ENCODE assay signal across 8 cellular contexts in genomic region chr17:35801583-35802224, GRCh38. TPM values are rescaled to one million over a fixed set of nuclear protein-coding genes. Genes with fewer than 3 reads are reported as not detected.
DNase-seq lines count a peak whose midpoint lies in the region; ATAC-seq and TF ChIP-seq lines count a peak whose summit lies in the region.

No MANE protein-coding gene starts in this region.

- peak overlapping the region; percentile 93 for H4K91ac ChIP-seq in mesenchymal stem cell (ENCODE audit: low read length)

- no peak overlapping the region for H2BK5ac ChIP-seq in mesenchymal stem cell (ENCODE audit: low read depth, low read length, poor library complexity, severe bottlenecking)

- H3K79me1 ChIP-seq in mesenchymal stem cell (replicated peaks; ENCODE audit: low read length, poor library complexity, severe bottlenecking), result no peaks in the 10 kb centered on the region

- H3K18ac ChIP-seq in mesenchymal stem cell (ENCODE audit: low read depth in 1 of 2, low read length in 2 of 2), result peak overlapping the region in 1 of 2 experiments; percentile 70

- H2BK12ac ChIP-seq in mesenchymal stem cell (ENCODE audit: low read length in 2 of 2), result peak overlapping the region in 1 of 2 experiments; percentile 94

- 42% methylated on average over 5 of the region's 9 CpGs for WGBS in mesenchymal stem cell

- H3K36me3 ChIP-seq in BE2C, result no peaks in the 10 kb centered on the region
- H3K36me3 ChIP-seq in mesenchymal stem cell (ENCODE audit: control insufficient read depth in 1 of 2, insufficient read depth in 2 of 2, low read depth in 1 of 2, low read length in 2 of 2), result no peaks in the 10 kb centered on the region

- DNase-seq in BE2C (peak; percentile 96), NCI-H1092 (lab: John Stamatoyannopoulos, UW) (peak; percentile 71), mesenchymal stem cell (peak; percentile 71), dedifferentiated amniotic fluid mesenchymal stem cell (ENCODE audit: extremely low spot score) (no peak), 8988T (no peak)

- ATAC-seq in GM19452 (IDR thresholded peaks at IDR 0.05; ENCODE audit: unreplicated experiment), result no peak
- ATAC-seq in GM18517 (IDR thresholded peaks at IDR 0.05; ENCODE audit: unreplicated experiment), result no peak

- H4K8ac ChIP-seq in mesenchymal stem cell (ENCODE audit: low read length), result peak overlapping the region; percentile 5

- H2AK5ac ChIP-seq in mesenchymal stem cell (ENCODE audit: low read length, severe bottlenecking), result no peak overlapping the region

- peak overlapping the region in 1 of 2 experiments; percentile 30 for H3K14ac ChIP-seq in mesenchymal stem cell (ENCODE audit: low read length in 2 of 2)

- H2BK120ac ChIP-seq in mesenchymal stem cell (ENCODE audit: low read depth, low read length), result peak overlapping the region; percentile 19

- H2AFZ ChIP-seq in mesenchymal stem cell (ENCODE audit: low read depth, low read length), result peak overlapping the region; percentile 24

- H3K27me3 ChIP-seq in BE2C (no peaks in the 10 kb centered on the region), mesenchymal stem cell (ENCODE audit: control insufficient read depth in 1 of 2, insufficient read depth in 1 of 2, low read length in 2 of 2) (peaks cover 30 to 50% of the 10 kb centered on the region in 2 experiments)

- TF ChIP-seq CTCF in BE2C (IDR thresholded peaks at IDR 0.05; ENCODE audit: low read depth, low read length), result no peak
- TF ChIP-seq CTCF in brain (conservative IDR thresholded peaks at IDR 0.05), result no peak

- no peak overlapping the region for H3K23ac ChIP-seq in mesenchymal stem cell (ENCODE audit: low read length in 2 of 2)

- H3K27ac Mint-ChIP-seq in brain, result peak overlapping the region; percentile 67 to 84 (median 77)

- peak overlapping the region in 3 of 5 experiments; percentile 25 to 50 (median 38) for H3K4me3 Mint-ChIP-seq in brain

- peaks cover 0 to 11% (median 0%) of the 10 kb centered on the region in 5 experiments for H3K9me3 Mint-ChIP-seq in brain

- no peak overlapping the region for H3K4me3 ChIP-seq in BE2C (ENCODE audit: low read depth, low read length)
- H3K4me3 ChIP-seq in mesenchymal stem cell (ENCODE audit: insufficient read depth in 1 of 2, low read depth in 1 of 2, low read length in 2 of 2), result no peak overlapping the region

- H3K9ac ChIP-seq in mesenchymal stem cell (ENCODE audit: low read length), result no peak overlapping the region

- H3K27me3 Mint-ChIP-seq in brain, result peaks cover 27% of the 10 kb centered on the region

- H3K27ac ChIP-seq in mesenchymal stem cell (ENCODE audit: low read length, poor library complexity, severe bottlenecking), result no peak overlapping the region

- no peak overlapping the region for H3K4me2 ChIP-seq in mesenchymal stem cell (ENCODE audit: low read length, poor library complexity, severe bottlenecking)

- peak overlapping the region; percentile 57 for H2BK15ac ChIP-seq in mesenchymal stem cell (ENCODE audit: low read depth, poor library complexity, severe bottlenecking)

- H3K9me3 ChIP-seq in BE2C (no peaks in the 10 kb centered on the region), mesenchymal stem cell (ENCODE audit: control insufficient read depth, low read length) (no peaks in the 10 kb centered on the region)

- H3K4me1 Mint-ChIP-seq in brain, result peaks cover 26% of the 10 kb centered on the region

- H3K4ac ChIP-seq in mesenchymal stem cell (ENCODE audit: low read depth in 1 of 2, low read length in 2 of 2), result peak overlapping the region; percentile 15 to 60

- H3K4me1 ChIP-seq in BE2C, result peaks cover 22% of the 10 kb centered on the region
- no peaks in the 10 kb centered on the region for H3K4me1 ChIP-seq in mesenchymal stem cell (ENCODE audit: control insufficient read depth, insufficient read depth, low read depth, low read length)

- H3K36me3 Mint-ChIP-seq in brain, result no peaks in the 10 kb centered on the region

RNA-seq across cellular contexts. Expression of gene MMP28, which starts 6.3 kb away (rescaled TPM):
- polyA plus RNA-seq in BE2C (2012; ENCODE audit: insufficient read depth, insufficient read length, low read depth), result 1.8 TPM
- 8.9 TPM for polyA plus RNA-seq in brain (ENCODE audit: insufficient read depth, low read depth, low replicate concordance)
- polyA plus RNA-seq in mesenchymal stem cell (2013, experiment 1 of 2), result 4.8 TPM
- polyA plus RNA-seq in mesenchymal stem cell (2013, experiment 2 of 2), result 4.7 TPM

RNA-seq across cellular contexts. Expression of gene TAF15, which starts 7.6 kb away (rescaled TPM):
- polyA plus RNA-seq in BE2C (2012; ENCODE audit: insufficient read depth, insufficient read length, low read depth), result 112 TPM
- 160 TPM for polyA plus RNA-seq in brain (ENCODE audit: insufficient read depth, low read depth, low replicate concordance)
- 77.4 TPM for polyA plus RNA-seq in mesenchymal stem cell (2013, experiment 1 of 2)
- 77.5 TPM for polyA plus RNA-seq in mesenchymal stem cell (2013, experiment 2 of 2)

RNA-seq across cellular contexts. Expression of gene C17orf50, which starts 41.0 kb away (rescaled TPM):
- polyA plus RNA-seq in BE2C (2012; ENCODE audit: insufficient read depth, insufficient read length, low read depth), result 0.86 TPM
- polyA plus RNA-seq in brain (ENCODE audit: insufficient read depth, low read depth, low replicate concordance), result 0.68 TPM
- polyA plus RNA-seq in mesenchymal stem cell (2013, experiment 1 of 2), result not detected
- polyA plus RNA-seq in mesenchymal stem cell (2013, experiment 2 of 2), result not detected

RNA-seq across cellular contexts. Expression of gene GAS2L2, which starts 48.7 kb away (rescaled TPM):
- 0.17 TPM for polyA plus RNA-seq in BE2C (2012; ENCODE audit: insufficient read depth, insufficient read length, low read depth)
- not detected for polyA plus RNA-seq in brain (ENCODE audit: insufficient read depth, low read depth, low replicate concordance)
- not detected for polyA plus RNA-seq in mesenchymal stem cell (2013, experiment 1 of 2)
- not detected for polyA plus RNA-seq in mesenchymal stem cell (2013, experiment 2 of 2)

Comparison
In these comparisons a context has a peak if more than half of its experiments do, and no peak if none do; other contexts are left out.
1. DNase-seq: peak in BE2C (single experiment), NCI-H1092 (single experiment) and mesenchymal stem cell (single experiment); none in dedifferentiated amniotic fluid mesenchymal stem cell (single experiment) and 8988T (single experiment).